8 cellular contexts compared by ENCODE assay signal in the genomic region with DNA sequence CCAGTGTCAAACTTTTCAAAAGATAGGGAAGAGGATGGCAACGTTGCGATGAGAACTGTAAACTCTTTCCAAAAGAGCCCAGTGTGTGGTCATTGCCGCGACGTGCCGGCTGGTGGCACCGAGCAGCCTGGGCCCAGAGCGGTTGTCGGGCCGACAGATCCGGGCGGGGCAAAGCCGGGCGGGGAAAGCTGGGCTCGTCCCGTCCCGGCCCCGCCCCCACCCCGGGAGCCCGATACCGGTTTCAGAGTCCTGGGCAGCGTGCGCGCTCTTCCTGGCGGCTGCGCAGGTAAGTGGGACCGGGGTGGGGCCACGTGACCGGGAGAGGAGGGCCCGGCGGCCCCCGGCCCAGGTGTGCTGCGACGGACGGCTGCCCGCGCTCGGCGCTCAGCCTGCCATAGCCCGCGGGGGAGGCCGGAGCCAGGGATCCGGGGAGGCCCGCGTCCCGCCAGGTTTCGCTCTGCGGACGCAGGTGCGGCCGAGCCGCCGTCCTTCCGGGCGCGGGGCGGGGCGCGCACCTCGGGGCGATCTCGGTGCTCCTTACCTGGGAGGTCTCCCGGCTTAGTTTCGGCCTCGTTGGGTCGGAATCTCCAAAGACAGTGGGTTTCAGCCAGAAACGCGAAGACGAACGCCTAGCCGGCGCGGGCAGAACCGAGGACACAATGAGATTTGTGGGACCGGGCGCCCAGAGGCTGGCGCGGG. TPM values are rescaled to one million over a fixed set of nuclear protein-coding genes. Genes with fewer than 3 reads are reported as not detected.
A peak's percentile ranks its signal among the peaks of the same experiment; 100 is the strongest.
DNase-seq lines count a peak whose midpoint lies in the region; ATAC-seq and TF ChIP-seq lines count a peak whose summit lies in the region.

A gene with protein sequence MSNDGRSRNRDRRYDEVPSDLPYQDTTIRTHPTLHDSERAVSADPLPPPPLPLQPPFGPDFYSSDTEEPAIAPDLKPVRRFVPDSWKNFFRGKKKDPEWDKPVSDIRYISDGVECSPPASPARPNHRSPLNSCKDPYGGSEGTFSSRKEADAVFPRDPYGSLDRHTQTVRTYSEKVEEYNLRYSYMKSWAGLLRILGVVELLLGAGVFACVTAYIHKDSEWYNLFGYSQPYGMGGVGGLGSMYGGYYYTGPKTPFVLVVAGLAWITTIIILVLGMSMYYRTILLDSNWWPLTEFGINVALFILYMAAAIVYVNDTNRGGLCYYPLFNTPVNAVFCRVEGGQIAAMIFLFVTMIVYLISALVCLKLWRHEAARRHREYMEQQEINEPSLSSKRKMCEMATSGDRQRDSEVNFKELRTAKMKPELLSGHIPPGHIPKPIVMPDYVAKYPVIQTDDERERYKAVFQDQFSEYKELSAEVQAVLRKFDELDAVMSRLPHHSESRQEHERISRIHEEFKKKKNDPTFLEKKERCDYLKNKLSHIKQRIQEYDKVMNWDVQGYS (plus strand): TSS at position 232 of the 699 bp plus-strand sequence. CDS start 4,270 bp downstream, outside the sequence.

- H3K4me3 Mint-ChIP-seq in activated naive CD8-positive, alpha-beta T cell treated with anti-CD3 and anti-CD28 coated beads, Interleukin-2, amount 10 ng/mL, durations not matched to agents 7 days and 5 days = peak within 1 kb of the TSS; percentile 65

- peaks cover 16% of the 10 kb centered on the region for H3K36me3 Mint-ChIP-seq in activated naive CD8-positive, alpha-beta T cell treated with anti-CD3 and anti-CD28 coated beads, Interleukin-2, amount 10 ng/mL, durations not matched to agents 7 days and 5 days

- H3K9me3 Mint-ChIP-seq in activated naive CD8-positive, alpha-beta T cell treated with anti-CD3 and anti-CD28 coated beads, Interleukin-2, amount 10 ng/mL, durations not matched to agents 7 days and 5 days = no peaks in the 10 kb centered on the region

- H3K4me1 ChIP-seq in NT2/D1 (ENCODE audit: insufficient read depth, insufficient read length) (no peaks in the 10 kb centered on the region), uterus (no peaks in the 10 kb centered on the region)

- peaks cover 9% of the 10 kb centered on the region for H3K27me3 ChIP-seq in NT2/D1 (ENCODE audit: insufficient read depth, insufficient read length)
- no peaks in the 10 kb centered on the region for H3K27me3 ChIP-seq in uterus

- intact Hi-C loops in cardiac septum (cut with DNase I) = no loop called here
- intact Hi-C loops in posterior cingulate gyrus (cut with DNase I) = no loop called here
- intact Hi-C loops in uterus (cut with DNase I; ENCODE audit: low total_unique reads) = no loop called here

- peak within 1 kb of the TSS; percentile 25 for H3K27ac Mint-ChIP-seq in activated naive CD8-positive, alpha-beta T cell treated with anti-CD3 and anti-CD28 coated beads, Interleukin-2, amount 10 ng/mL, durations not matched to agents 7 days and 5 days

- peaks cover 4% of the 10 kb centered on the region for H3K4me1 Mint-ChIP-seq in activated naive CD8-positive, alpha-beta T cell treated with anti-CD3 and anti-CD28 coated beads, Interleukin-2, amount 10 ng/mL, durations not matched to agents 7 days and 5 days

- POLR2A ChIA-PET in activated naive CD8-positive, alpha-beta T cell treated with anti-CD3 and anti-CD28 coated beads, Interleukin-2, amount 10 ng/mL, durations not matched to agents 7 days and 5 days (lab: Charles Lee) = no interaction called here

- peaks cover 31% of the 10 kb centered on the region for H3K36me3 ChIP-seq in NT2/D1 (ENCODE audit: insufficient read depth, insufficient read length, low read length)
- H3K36me3 ChIP-seq in uterus = no peaks in the 10 kb centered on the region

- DNase-seq in NT2/D1 (ENCODE audit: low read depth, low spot score) (peak; percentile 46), cardiac septum (ENCODE audit: low spot score) (peak; percentile 77), posterior cingulate gyrus (peak in 8 of 10 donors; percentile 4 to 91 (median 32)), uterus (peak; percentile 15 to 20)
- peak; percentile 52 for DNase-seq in activated naive CD8-positive, alpha-beta T cell treated with anti-CD3 and anti-CD28 coated beads, Interleukin-2, amount 10 ng/mL, durations not matched to agents 7 days and 5 days

- no peak for TF ChIP-seq POLR2A in uterus (IDR thresholded peaks at IDR 0.05)

- TF ChIP-seq CTCF in GM12872 (IDR thresholded peaks at IDR 0.05; ENCODE audit: insufficient read depth, low read depth, low read length) (peak; percentile 36; the same call in 2 of the 3 replicates), uterus (IDR thresholded peaks at IDR 0.05) (no peak)

- H3K27ac ChIP-seq in uterus = no peak within 1 kb of the TSS

- H3K9me3 ChIP-seq in NT2/D1 (ENCODE audit: insufficient read depth, low read length) (no peaks in the 10 kb centered on the region), uterus (no peaks in the 10 kb centered on the region)

- H3K4me3 ChIP-seq in NT2/D1 (ENCODE audit: insufficient read length, low read depth) = peak within 1 kb of the TSS; percentile 75
- peak within 1 kb of the TSS; percentile 2 to 36 for H3K4me3 ChIP-seq in uterus

- peak within 1 kb of the TSS; percentile 86 for H3K9ac ChIP-seq in NT2/D1 (ENCODE audit: insufficient read length, low read depth)

- ATAC-seq in HG02884 (IDR thresholded peaks at IDR 0.05; ENCODE audit: unreplicated experiment) = peak; percentile 76
- peak; percentile 70 for ATAC-seq in activated naive CD8-positive, alpha-beta T cell treated with anti-CD3 and anti-CD28 coated beads, Interleukin-2, amount 10 ng/mL, durations not matched to agents 7 days and 5 days (ENCODE audit: low read depth)
- ATAC-seq in GM18868 (IDR thresholded peaks at IDR 0.05; ENCODE audit: unreplicated experiment) = no peak

- H3K27me3 Mint-ChIP-seq in activated naive CD8-positive, alpha-beta T cell treated with anti-CD3 and anti-CD28 coated beads, Interleukin-2, amount 10 ng/mL, durations not matched to agents 7 days and 5 days = peaks cover 2% of the 10 kb centered on the region

RNA-seq across cellular contexts. Expression of the gene that starts here (rescaled TPM):
- total RNA-seq in activated naive CD8-positive, alpha-beta T cell treated with anti-CD3 and anti-CD28 coated beads, Interleukin-2, amount 10 ng/mL, durations not matched to agents 7 days and 5 days = under 1 TPM; 0.42 to 0.43 TPM
- total RNA-seq in cardiac septum (0.62 TPM), uterus (1 to 10 TPM in 1 of 4 donors, under 1 TPM in 2, not detected in 1; 0.26 to 7.4 (median 0.70) TPM)

Comparison
In these comparisons a context has a peak if more than half of its experiments do, and no peak if none do; other contexts are left out.
1. Peak in DNase-seq and ATAC-seq in activated naive CD8-positive, alpha-beta T cell treated with anti-CD3 and anti-CD28 coated beads, Interleukin-2, amount 10 ng/mL, durations not matched to agents 7 days and 5 days; RNA of the gene not detected or under 1 TPM.
2. Peak in DNase-seq in cardiac septum; RNA of the gene not detected or under 1 TPM.
3. DNase-seq: peak in every context shown above with its lines; median percentile 77 in cardiac septum; 52 in activated naive CD8-positive, alpha-beta T cell treated with anti-CD3 and anti-CD28 coated beads, Interleukin-2, amount 10 ng/mL, durations not matched to agents 7 days and 5 days; 46 in NT2/D1; 32 in posterior cingulate gyrus; 18 in uterus.